ENCODE assay signal across 26 cellular contexts in the genomic region with DNA sequence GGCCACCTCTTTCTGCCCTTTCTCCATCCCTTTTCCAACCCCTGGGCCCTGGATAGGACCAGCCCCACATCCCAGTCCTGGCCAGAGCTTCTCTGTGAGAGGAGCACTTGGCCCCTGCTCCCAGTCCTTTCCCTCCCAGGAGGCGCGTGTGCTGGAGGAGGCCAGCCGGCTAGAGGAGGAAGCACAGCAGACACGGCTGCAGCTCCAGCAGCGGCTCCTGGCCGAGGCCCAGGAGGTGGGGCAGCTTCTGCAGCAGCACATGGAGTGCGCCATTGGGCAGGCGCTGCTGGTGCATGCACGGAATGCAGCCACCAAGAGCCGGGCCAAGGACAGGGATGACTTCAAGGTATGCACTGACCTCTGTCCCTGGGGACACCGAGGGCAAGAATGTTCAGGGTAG.
A peak's percentile ranks its signal among the peaks of the same experiment; 100 is the strongest.
DNase-seq lines count a peak whose midpoint lies in the region; ATAC-seq lines count a peak whose summit lies in the region.
"Had no signal": no experiment of that assay in that cellular context is flagged by ENCODE, and none has a peak within 500 bp of the region (broad histone marks: within the 10 kb centered on the region; RNA-seq: fewer than 3 reads in every experiment).

No MANE protein-coding gene starts in this region.

- peak overlapping the region in 1 of 2 donors; percentile 19 for H3K4me3 ChIP-seq in neuronal stem cell (ENCODE audit: low read length in 2 of 2)
- no peak overlapping the region for H3K4me3 ChIP-seq in aorta (ENCODE audit: low read length in 2 of 2)
- H3K4me3 ChIP-seq: ascending aorta had no signal

- H4K91ac ChIP-seq in neuronal stem cell (ENCODE audit: low read depth, low read length, poor library complexity), result no peak overlapping the region

- no peak overlapping the region for H3K27ac ChIP-seq in neuronal stem cell (replicated peaks; ENCODE audit: low read length)
- H3K27ac ChIP-seq in aorta (ENCODE audit: low read depth in 1 of 2, low read length in 2 of 2), result no peak overlapping the region
- H3K27ac ChIP-seq: ascending aorta had no signal

- no peak overlapping the region for H4K8ac ChIP-seq in neuronal stem cell (ENCODE audit: low read depth, low read length)

- no peak overlapping the region for H3K4me3 Mint-ChIP-seq in activated CD8-positive, alpha-beta memory T cell treated with anti-CD3 and anti-CD28 coated beads, Interleukin-2, amount 10 ng/mL, durations not matched to agents 7 days and 5 days
- H3K4me3 Mint-ChIP-seq: activated CD8-positive, alpha-beta T cell treated with anti-CD3 and anti-CD28 coated beads for 36 hours; activated naive CD8-positive, alpha-beta T cell treated with anti-CD3 and anti-CD28 coated beads for 36 hours; CD8-positive, alpha-beta T cell; central memory CD8-positive, alpha-beta T cell; dendritic cell treated with granulocyte-macrophage colony-stimulating factor and Interleukin-4, amounts not matched to agents 40 ng/mL and 50 ng/mL, for 4 days; H9 had no signal

- no peaks in the 10 kb centered on the region for H3K79me1 ChIP-seq in neuronal stem cell (ENCODE audit: low read depth, low read length)

- H3K14ac ChIP-seq in neuronal stem cell (ENCODE audit: low read length), result peak overlapping the region; percentile 71

- H3K27ac Mint-ChIP-seq in activated CD8-positive, alpha-beta memory T cell treated with anti-CD3 and anti-CD28 coated beads, Interleukin-2, amount 10 ng/mL, durations not matched to agents 7 days and 5 days, result no peak overlapping the region
- H3K27ac Mint-ChIP-seq: activated CD8-positive, alpha-beta T cell treated with anti-CD3 and anti-CD28 coated beads for 36 hours; CD8-positive, alpha-beta T cell; dendritic cell treated with granulocyte-macrophage colony-stimulating factor and Interleukin-4, amounts not matched to agents 40 ng/mL and 50 ng/mL, for 4 days had no signal

- no peak overlapping the region for H2BK5ac ChIP-seq in neuronal stem cell (ENCODE audit: low read length)

- WGBS in neuronal stem cell (ENCODE audit: extremely low coverage in 2 of 2, insufficient read length in 2 of 2, insufficient replicate concordance in 1 of 2), 2 donors, result no CpG with 5 or more reads among the region's 11 CpGs
- 51 to 52% methylated on average over 11 of the region's 11 CpGs for WGBS in aorta, 2 donors

- no peaks in the 10 kb centered on the region for H3K27me3 Mint-ChIP-seq in activated CD8-positive, alpha-beta memory T cell treated with anti-CD3 and anti-CD28 coated beads, Interleukin-2, amount 10 ng/mL, durations not matched to agents 7 days and 5 days
- H3K27me3 Mint-ChIP-seq: activated CD8-positive, alpha-beta T cell treated with anti-CD3 and anti-CD28 coated beads for 36 hours; activated naive CD8-positive, alpha-beta T cell treated with anti-CD3 and anti-CD28 coated beads for 36 hours; central memory CD8-positive, alpha-beta T cell; dendritic cell treated with granulocyte-macrophage colony-stimulating factor and Interleukin-4, amounts not matched to agents 40 ng/mL and 50 ng/mL, for 4 days had no signal

- H3K18ac ChIP-seq in neuronal stem cell (ENCODE audit: low read length), result no peak overlapping the region

- H3K9ac ChIP-seq in neuronal stem cell (ENCODE audit: low read depth, low read length, poor library complexity), result peak overlapping the region; percentile 61

- no peaks in the 10 kb centered on the region for H3K4me1 ChIP-seq in neuronal stem cell (ENCODE audit: control insufficient read depth in 2 of 2, insufficient read depth in 1 of 2, low read depth in 1 of 2, low read length in 2 of 2)
- no peaks in the 10 kb centered on the region for H3K4me1 ChIP-seq in aorta (ENCODE audit: control insufficient read depth in 1 of 2, insufficient read depth in 2 of 2, low read length in 2 of 2)
- H3K4me1 ChIP-seq: ascending aorta had no signal

- peaks cover 0 to 5% of the 10 kb centered on the region in 2 donors for H3K9me3 ChIP-seq in neuronal stem cell (replicated peaks in 1 of 2; ENCODE audit: control insufficient read depth in 2 of 2, insufficient read depth in 1 of 2, low read depth in 1 of 2, low read length in 2 of 2)
- H3K9me3 ChIP-seq in aorta (ENCODE audit: control insufficient read depth, low read length), result no peaks in the 10 kb centered on the region
- H3K9me3 ChIP-seq: ascending aorta had no signal

- ATAC-seq in activated CD8-positive, alpha-beta memory T cell treated with anti-CD3 and anti-CD28 coated beads, Interleukin-2, amount 10 ng/mL, durations not matched to agents 7 days and 5 days, result no peak
- ATAC-seq in aorta (ENCODE audit: low FRiP score) (peak; percentile 20), GM21447 (IDR thresholded peaks at IDR 0.05; ENCODE audit: unreplicated experiment) (no peak), GM21367 (IDR thresholded peaks at IDR 0.05; ENCODE audit: unreplicated experiment) (no peak)
- ATAC-seq: activated CD4-positive, CD25-positive, alpha-beta regulatory T cell treated with anti-CD3 and anti-CD28 coated beads, Interleukin-2, amount 50 U/mL, for 24 hours; activated CD8-positive, alpha-beta T cell treated with anti-CD3 and anti-CD28 coated beads for 36 hours; CD8-positive, alpha-beta T cell had no signal

- H2BK12ac ChIP-seq in neuronal stem cell (ENCODE audit: low read length), result no peak overlapping the region

- intact Hi-C loops in cardiac septum (cut with DNase I) (no loop called here), aorta (cut with DNase I) (no loop called here)

- no peak overlapping the region for H3K4me2 ChIP-seq in neuronal stem cell (ENCODE audit: insufficient read depth, low read length, poor library complexity, severe bottlenecking)

- no peak overlapping the region for H3K23ac ChIP-seq in neuronal stem cell (ENCODE audit: low read depth, low read length, poor library complexity)

- H2AK5ac ChIP-seq in neuronal stem cell (ENCODE audit: low read depth, low read length), result no peak overlapping the region

- H3K4me1 Mint-ChIP-seq in activated CD8-positive, alpha-beta memory T cell treated with anti-CD3 and anti-CD28 coated beads, Interleukin-2, amount 10 ng/mL, durations not matched to agents 7 days and 5 days, result no peaks in the 10 kb centered on the region
- H3K4me1 Mint-ChIP-seq: activated naive CD8-positive, alpha-beta T cell treated with anti-CD3 and anti-CD28 coated beads for 36 hours; central memory CD8-positive, alpha-beta T cell; H9 had no signal

- CTCF ChIA-PET in activated CD8-positive, alpha-beta memory T cell treated with anti-CD3 and anti-CD28 coated beads, Interleukin-2, amount 10 ng/mL, durations not matched to agents 7 days and 5 days (lab: Charles Lee), result no interaction called here

- H3K4ac ChIP-seq in neuronal stem cell (ENCODE audit: low read length), result no peak overlapping the region

- H3K27me3 ChIP-seq in neuronal stem cell (ENCODE audit: control insufficient read depth in 3 of 3, insufficient read depth in 3 of 3, low read depth in 1 of 3, low read length in 3 of 3) (no peaks in the 10 kb centered on the region), aorta (ENCODE audit: control insufficient read depth in 1 of 2, insufficient read depth in 2 of 2, low read length in 1 of 2) (no peaks in the 10 kb centered on the region)
- H3K27me3 ChIP-seq: ascending aorta had no signal

- DNase-seq in activated CD8-positive, alpha-beta memory T cell treated with anti-CD3 and anti-CD28 coated beads for 24 hours, result peak; percentile 15
- DNase-seq in activated CD8-positive, alpha-beta memory T cell treated with anti-CD3 and anti-CD28 coated beads, Interleukin-2, amount 10 ng/mL, durations not matched to agents 7 days and 5 days, result no peak
- DNase-seq in cardiac septum (ENCODE audit: low spot score) (peak; percentile 73), neuronal stem cell (ENCODE audit: low spot score) (no peak), aorta (peak in 1 of 2 donors; percentile 62), COLO829 (ENCODE audit: low spot score) (no peak)
- DNase-seq: 8988T; activated CD8-positive, alpha-beta T cell treated with anti-CD3 and anti-CD28 coated beads for 36 hours; activated effector memory CD4-positive, alpha-beta T cell treated with Interleukin-2 at 50 U/mL for 16 hours; activated naive CD8-positive, alpha-beta T cell treated with anti-CD3 and anti-CD28 coated beads for 36 hours; activated T-cell treated with anti-CD3 and anti-CD28 coated beads for 4 hours; CD8-positive, alpha-beta T cell; glutamatergic neuron; kidney; NCI-H187 treated with DMSO at 0.1 percent for 48 hours; NCI-H226; posterior cingulate gyrus; stimulated activated naive CD4-positive, alpha-beta T cell treated with Interleukin-2 at 50 U/mL for 16 hours; T-helper 1 cell had no signal

- no peak overlapping the region for H2BK120ac ChIP-seq in neuronal stem cell (ENCODE audit: low read depth, low read length)

- H2BK15ac ChIP-seq in neuronal stem cell (ENCODE audit: low read length), result no peak overlapping the region

- H3K9me3 Mint-ChIP-seq in activated CD8-positive, alpha-beta memory T cell treated with anti-CD3 and anti-CD28 coated beads, Interleukin-2, amount 10 ng/mL, durations not matched to agents 7 days and 5 days (ENCODE audit: low read depth), result no peaks in the 10 kb centered on the region
- H3K9me3 Mint-ChIP-seq: activated CD8-positive, alpha-beta T cell treated with anti-CD3 and anti-CD28 coated beads for 36 hours; activated naive CD8-positive, alpha-beta T cell treated with anti-CD3 and anti-CD28 coated beads for 36 hours; central memory CD8-positive, alpha-beta T cell; dendritic cell treated with granulocyte-macrophage colony-stimulating factor and Interleukin-4, amounts not matched to agents 40 ng/mL and 50 ng/mL, for 4 days; H9 had no signal

- H3K36me3 Mint-ChIP-seq in activated CD8-positive, alpha-beta memory T cell treated with anti-CD3 and anti-CD28 coated beads, Interleukin-2, amount 10 ng/mL, durations not matched to agents 7 days and 5 days, result no peaks in the 10 kb centered on the region
- H3K36me3 Mint-ChIP-seq: activated naive CD8-positive, alpha-beta T cell treated with anti-CD3 and anti-CD28 coated beads for 36 hours; CD8-positive, alpha-beta T cell had no signal

- no peak overlapping the region for H2AFZ ChIP-seq in neuronal stem cell (ENCODE audit: low read length)

- peaks cover 15 to 36% of the 10 kb centered on the region in 2 donors for H3K36me3 ChIP-seq in neuronal stem cell (replicated peaks in 1 of 2; ENCODE audit: control insufficient read depth in 2 of 2, insufficient read depth in 2 of 2, low read length in 2 of 2)
- peaks cover 3 to 5% of the 10 kb centered on the region in 2 donors for H3K36me3 ChIP-seq in aorta (ENCODE audit: control insufficient read depth in 1 of 2, insufficient read depth in 2 of 2, low read length in 1 of 2)

Comparison
In these comparisons a context has a peak if more than half of its experiments do, and no peak if none do; other contexts are left out.
1. DNase-seq: peak in activated CD8-positive, alpha-beta memory T cell treated with anti-CD3 and anti-CD28 coated beads for 24 hours (single experiment) and cardiac septum (single experiment); none in activated CD8-positive, alpha-beta memory T cell treated with anti-CD3 and anti-CD28 coated beads, Interleukin-2, amount 10 ng/mL, durations not matched to agents 7 days and 5 days (single experiment), neuronal stem cell (single experiment) and COLO829 (single experiment).